Comparison of ENCODE assay signal across 8 cellular contexts in genomic region chrX:15335135-15336022, GRCh38. TPM values are rescaled to one million over a fixed set of nuclear protein-coding genes. Genes with fewer than 3 reads are reported as not detected.
DNase-seq lines count a peak whose midpoint lies in the region; ATAC-seq, FAIRE-seq and TF ChIP-seq lines count a peak whose summit lies in the region.

Gene PIGA, minus strand, starts transcription at chrX:15335523. Its CDS starts 3,593 bp downstream, at chrX:15331930.

- H3K36me3 Mint-ChIP-seq in activated naive CD8-positive, alpha-beta T cell treated with anti-CD3 and anti-CD28 coated beads, Interleukin-2, amount 10 ng/mL, durations not matched to agents 7 days and 5 days = peaks cover 2% of the 10 kb centered on the region

- no peaks in the 10 kb centered on the region for H3K27me3 ChIP-seq in SU-DHL-6 (ENCODE audit: low read length)
- peaks cover 0 to 29% (median 0%) of the 10 kb centered on the region in 4 donors for H3K27me3 ChIP-seq in pancreas
- no peaks in the 10 kb centered on the region for H3K27me3 ChIP-seq in tibial nerve

- peak within 1 kb of the TSS; percentile 87 for H3K9ac ChIP-seq in SU-DHL-6 (ENCODE audit: low read length)

- peak; percentile 90 to 92 for TF ChIP-seq EP300 in tibial nerve (IDR thresholded peaks at IDR 0.05)

- peak within 1 kb of the TSS; percentile 79 for H3K4me3 ChIP-seq in SU-DHL-6 (ENCODE audit: insufficient read depth, low read length, poor library complexity, severe bottlenecking)
- H3K4me3 ChIP-seq in pancreas = peak within 1 kb of the TSS; percentile 29 to 60 (median 56)
- H3K4me3 ChIP-seq in tibial nerve = peak within 1 kb of the TSS; percentile 41 to 89 (median 66)

- H3K27ac ChIP-seq in SU-DHL-6 (ENCODE audit: low read depth, low read length) (no peak within 1 kb of the TSS; the same call in 1 of the 2 replicates), pancreas (peak within 1 kb of the TSS; percentile 91 to 97 (median 97)), tibial nerve (peak within 1 kb of the TSS; percentile 86 to 95 (median 90))

- DNase-seq in NCI-H128 (lab: John Stamatoyannopoulos, UW; ENCODE audit: unreplicated experiment) (peak; percentile 89), Right ventricle myocardium superior (peak; percentile 97), pancreas (peak; percentile 89 to 96 (median 94)), tibial nerve (ENCODE audit: low spot score in 2 of 2) (peak; percentile 81 to 83)
- peak; percentile 85 for DNase-seq in activated naive CD8-positive, alpha-beta T cell treated with anti-CD3 and anti-CD28 coated beads, Interleukin-2, amount 10 ng/mL, durations not matched to agents 7 days and 5 days

- H3F3A ChIP-seq in SU-DHL-6 (ENCODE audit: insufficient read depth) = no peaks in the 10 kb centered on the region

- H3K79me2 ChIP-seq in SU-DHL-6 (ENCODE audit: insufficient read depth, low read length) = peaks cover 7% of the 10 kb centered on the region; the same call in 1 of the 2 replicates

- no peaks in the 10 kb centered on the region for H3K27me3 Mint-ChIP-seq in activated naive CD8-positive, alpha-beta T cell treated with anti-CD3 and anti-CD28 coated beads, Interleukin-2, amount 10 ng/mL, durations not matched to agents 7 days and 5 days

- H3K27ac Mint-ChIP-seq in activated naive CD8-positive, alpha-beta T cell treated with anti-CD3 and anti-CD28 coated beads, Interleukin-2, amount 10 ng/mL, durations not matched to agents 7 days and 5 days = peak within 1 kb of the TSS; percentile 96

- intact Hi-C loops in Right ventricle myocardium superior (cut with DNase I) (no loop called here), pancreas (cut with DNase I) (no loop called here)

- H3K4me1 ChIP-seq in pancreas = peaks cover 0 to 5% (median 0%) of the 10 kb centered on the region in 3 donors
- H3K4me1 ChIP-seq in tibial nerve = peaks cover 0 to 12% (median 0%) of the 10 kb centered on the region in 4 donors

- peak within 1 kb of the TSS; percentile 84 for H2AFZ ChIP-seq in SU-DHL-6 (ENCODE audit: low read depth, low read length, severe bottlenecking)

- TF ChIP-seq CTCF in SU-DHL-6 (IDR thresholded peaks at IDR 0.05; ENCODE audit: insufficient read depth, low read length, poor library complexity, severe bottlenecking) (no peak), pancreas (IDR thresholded peaks at IDR 0.05) (no peak), tibial nerve (IDR thresholded peaks at IDR 0.05) (peak in 1 of 5 experiments; percentile 19)

- H3K4me3 Mint-ChIP-seq in activated naive CD8-positive, alpha-beta T cell treated with anti-CD3 and anti-CD28 coated beads, Interleukin-2, amount 10 ng/mL, durations not matched to agents 7 days and 5 days = peak within 1 kb of the TSS; percentile 91

- TF ChIP-seq POLR2A in GM10847 (IDR thresholded peaks at IDR 0.05; ENCODE audit: extremely low read depth, insufficient read length) (peak; percentile 51), tibial nerve (IDR thresholded peaks at IDR 0.05) (peak; percentile 67 to 94)

- no peaks in the 10 kb centered on the region for H4K20me1 ChIP-seq in SU-DHL-6 (ENCODE audit: low read depth, low read length)

- WGBS in pancreas, 2 donors = 0 to 30% methylated on average over 63 to 72 of the region's 72 CpGs
- 1 to 38% methylated on average over 15 to 71 of the region's 72 CpGs for WGBS in tibial nerve, 2 donors

- ATAC-seq in HG02678 (IDR thresholded peaks at IDR 0.05; ENCODE audit: unreplicated experiment) = peak; percentile 98
- peak; percentile 98 for ATAC-seq in activated naive CD8-positive, alpha-beta T cell treated with anti-CD3 and anti-CD28 coated beads, Interleukin-2, amount 10 ng/mL, durations not matched to agents 7 days and 5 days (ENCODE audit: low read depth)
- ATAC-seq in Right ventricle myocardium superior (ENCODE audit: poor library complexity) = peak; percentile 98
- ATAC-seq in pancreas = peak; percentile 97 to 98 (median 98)

- H3K4me2 ChIP-seq in SU-DHL-6 (ENCODE audit: low read depth, low read length, poor library complexity, severe bottlenecking) = peak within 1 kb of the TSS; percentile 79

- H3K4me1 Mint-ChIP-seq in activated naive CD8-positive, alpha-beta T cell treated with anti-CD3 and anti-CD28 coated beads, Interleukin-2, amount 10 ng/mL, durations not matched to agents 7 days and 5 days = peaks cover 5% of the 10 kb centered on the region

- H3K36me3 ChIP-seq in SU-DHL-6 (ENCODE audit: low read length) (no peaks in the 10 kb centered on the region), pancreas (no peaks in the 10 kb centered on the region), tibial nerve (peaks cover 0 to 9% (median 0%) of the 10 kb centered on the region in 3 donors)

- H3K9me2 ChIP-seq in SU-DHL-6 (replicated peaks; ENCODE audit: insufficient read depth, low read length) = no peaks in the 10 kb centered on the region

- POLR2A ChIA-PET in activated naive CD8-positive, alpha-beta T cell treated with anti-CD3 and anti-CD28 coated beads, Interleukin-2, amount 10 ng/mL, durations not matched to agents 7 days and 5 days (lab: Charles Lee) = interaction anchor here (0.9 kb wide), 1 partner anchor 1601 kb away, joined by 3 read pairs; the partner anchor contains the start of genes OFD1 and TRAPPC2

- no peaks in the 10 kb centered on the region for H3K9me3 Mint-ChIP-seq in activated naive CD8-positive, alpha-beta T cell treated with anti-CD3 and anti-CD28 coated beads, Interleukin-2, amount 10 ng/mL, durations not matched to agents 7 days and 5 days

- H3K9me3 ChIP-seq in SU-DHL-6 (ENCODE audit: insufficient read depth, low read length) (no peaks in the 10 kb centered on the region), pancreas (no peaks in the 10 kb centered on the region), tibial nerve (no peaks in the 10 kb centered on the region)

- peak; percentile 88 for FAIRE-seq in pancreas (lab: Jason Lieb, UNC)

RNA-seq across cellular contexts. Expression of gene PIGA, which starts in this region (rescaled TPM):
- 10 to 100 TPM; 21.6 to 22.2 TPM for total RNA-seq in activated naive CD8-positive, alpha-beta T cell treated with anti-CD3 and anti-CD28 coated beads, Interleukin-2, amount 10 ng/mL, durations not matched to agents 7 days and 5 days
- 2.5 TPM for total RNA-seq in Right ventricle myocardium superior
- 10 to 100 TPM in 2 of 6 donors, 1 to 10 TPM in 4; 4.0 to 12.1 (median 9.1) TPM for total RNA-seq in pancreas
- 10 to 100 TPM in 1 of 2 donors, 1 to 10 TPM in 1; 6.0 to 14.7 TPM for polyA plus RNA-seq in pancreas
- 1 to 10 TPM; 5.1 to 9.8 (median 7.9) TPM for total RNA-seq in tibial nerve
